23 cellular contexts compared by ENCODE assay signal in the genomic region with DNA sequence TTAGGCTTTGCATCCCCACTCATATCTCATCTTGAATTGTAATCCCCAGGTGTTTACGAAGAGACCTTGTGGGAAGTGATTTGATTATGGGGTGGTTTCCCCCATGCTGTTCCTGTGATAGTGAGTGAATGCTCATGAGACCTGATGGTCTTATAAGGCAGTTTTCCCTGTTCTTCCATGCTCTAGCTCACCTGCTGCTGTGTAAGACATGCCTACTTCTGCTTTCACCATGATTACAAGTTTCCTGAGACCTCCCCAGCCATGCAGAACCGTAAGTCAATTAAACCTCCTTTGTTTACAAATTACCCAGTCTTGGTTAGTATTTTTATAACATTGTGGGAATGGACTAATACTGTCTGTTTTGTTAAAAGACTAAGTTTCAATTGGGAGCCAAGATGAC. TPM values are rescaled to one million over a fixed set of nuclear protein-coding genes. Genes with fewer than 3 reads are reported as not detected.
A peak's percentile ranks its signal among the peaks of the same experiment; 100 is the strongest.
DNase-seq lines count a peak whose midpoint lies in the region; ATAC-seq, FAIRE-seq and TF ChIP-seq lines count a peak whose summit lies in the region.
"Had no signal": no experiment of that assay in that cellular context is flagged by ENCODE, and none has a peak within 500 bp of the region (broad histone marks: within the 10 kb centered on the region; RNA-seq: fewer than 3 reads in every experiment).

No MANE protein-coding gene starts in this region.

- ATAC-seq in GM18511 (IDR thresholded peaks at IDR 0.05; ENCODE audit: unreplicated experiment) (peak; percentile 59), GM21526 (IDR thresholded peaks at IDR 0.05; ENCODE audit: low FRiP score, unreplicated experiment) (peak; percentile 63), HG03108 (IDR thresholded peaks at IDR 0.05; ENCODE audit: unreplicated experiment) (peak; percentile 78), GM12878 (peak; percentile 92)
- no peak for ATAC-seq in activated naive CD8-positive, alpha-beta T cell treated with anti-CD3 and anti-CD28 coated beads, Interleukin-2, amount 50 U/mL, for 24 hours
- ATAC-seq: activated naive CD4-positive, alpha-beta T cell treated with anti-CD3 and anti-CD28 coated beads, Interleukin-2, amount 50 U/mL, for 72 hours; naive thymus-derived CD8-positive, alpha-beta T cell had no signal

- TF ChIP-seq POLR2A in GM12878 (IDR thresholded peaks at IDR 0.05; ENCODE audit: low read depth, low read length) = no peak

- H3K79me2 ChIP-seq in GM12878 (ENCODE audit: control insufficient read depth, insufficient read depth, low read length) = no peaks in the 10 kb centered on the region
- H3K79me2 ChIP-seq: parathyroid adenoma had no signal

- in situ Hi-C loops in GM12878 (cut with MboI) = no loop called here

- no TSS peak for BruUV-seq in GM12878 (replicated peaks; lab: Mats Ljungman, UMichigan)

- TF ChIP-seq CTCF in GM12878 (IDR thresholded peaks at IDR 0.05 in 2 of 3, conservative IDR thresholded peaks at IDR 0.05 in 1 of 3; ENCODE audit: control insufficient read depth in 2 of 3, extremely low read depth in 1 of 3, insufficient read depth in 1 of 3, low read depth in 3 of 3, low read length in 3 of 3) (no peak), endothelial cell (IDR thresholded peaks at IDR 0.05; ENCODE audit: unreplicated experiment) (no peak), coronary artery (IDR thresholded peaks at IDR 0.05) (no peak)

- H3K9ac ChIP-seq in GM12878 (ENCODE audit: control insufficient read depth, insufficient read depth, low read length) = no peak overlapping the region; the same call in 1 of the 2 replicates
- H3K9ac ChIP-seq: parathyroid adenoma had no signal

- H3K27me3 ChIP-seq in GM12878 (replicated peaks in 1 of 2; ENCODE audit: control insufficient read depth in 2 of 2, insufficient read depth in 2 of 2, low read length in 1 of 2) = no peaks in the 10 kb centered on the region
- H3K27me3 ChIP-seq: sigmoid colon had no signal

- no peak for TF ChIP-seq RAD21 in GM12878 (IDR thresholded peaks at IDR 0.05; ENCODE audit: insufficient read depth, low read depth, low read length)

- no peak overlapping the region for H3K4me3 Mint-ChIP-seq in activated naive CD8-positive, alpha-beta T cell treated with anti-CD3 and anti-CD28 coated beads, Interleukin-2, amount 50 U/mL, for 24 hours
- H3K4me3 Mint-ChIP-seq in endothelial cell (ENCODE audit: unreplicated experiment) = no peak overlapping the region
- H3K4me3 Mint-ChIP-seq: naive thymus-derived CD8-positive, alpha-beta T cell had no signal

- H3K9me3 ChIP-seq in GM12878 (replicated peaks; ENCODE audit: control insufficient read depth, insufficient read depth, low read length) = no peaks in the 10 kb centered on the region
- H3K9me3 ChIP-seq: sigmoid colon had no signal

- no peaks in the 10 kb centered on the region for H4K20me1 ChIP-seq in GM12878 (ENCODE audit: control insufficient read depth, insufficient read depth)

- no peak overlapping the region; the same call in 1 of the 2 replicates for H2AFZ ChIP-seq in GM12878 (ENCODE audit: control insufficient read depth, low read depth, low read length)
- H2AFZ ChIP-seq: parathyroid adenoma had no signal

- H3K27ac ChIP-seq in GM12878 (ENCODE audit: control insufficient read depth, insufficient read depth) (peak overlapping the region; percentile 55), coronary artery (no peak overlapping the region)
- H3K27ac ChIP-seq: parathyroid adenoma, sigmoid colon had no signal

- H3K36me3 Mint-ChIP-seq in activated naive CD8-positive, alpha-beta T cell treated with anti-CD3 and anti-CD28 coated beads, Interleukin-2, amount 50 U/mL, for 24 hours (ENCODE audit: low read depth) = no peaks in the 10 kb centered on the region
- H3K36me3 Mint-ChIP-seq in endothelial cell (ENCODE audit: low read depth, unreplicated experiment) = no peaks in the 10 kb centered on the region
- H3K36me3 Mint-ChIP-seq: activated naive CD4-positive, alpha-beta T cell treated with anti-CD3 and anti-CD28 coated beads, Interleukin-2, amount 50 U/mL, for 72 hours had no signal

- H3K4me1 Mint-ChIP-seq in activated naive CD8-positive, alpha-beta T cell treated with anti-CD3 and anti-CD28 coated beads, Interleukin-2, amount 50 U/mL, for 24 hours = no peaks in the 10 kb centered on the region
- no peaks in the 10 kb centered on the region for H3K4me1 Mint-ChIP-seq in endothelial cell (ENCODE audit: unreplicated experiment)

- WGBS in GM12878 (ENCODE audit: insufficient coverage, insufficient replicate concordance, low lambda C conversion rate, missing lambda C conversion rate) = 3% methylated on average over 2 of the region's 2 CpGs

- RAD21 ChIA-PET in GM12878 (lab: Charles Lee; ENCODE audit: unreplicated experiment) = no interaction called here

- no peaks in the 10 kb centered on the region for H3K36me3 ChIP-seq in GM12878 (ENCODE audit: control insufficient read depth in 2 of 2, insufficient read depth in 2 of 2, low read length in 1 of 2)
- H3K36me3 ChIP-seq: sigmoid colon had no signal

- intact Hi-C loops in GM12878 (cut with micrococcal nuclease; ENCODE audit: unreplicated experiment) = no loop called here

- CTCF ChIA-PET in GM12878 (lab: Yijun Ruan, JAX) = no interaction called here

- FAIRE-seq in GM12878 (lab: Jason Lieb, UNC) = peak; percentile 47
- FAIRE-seq: H1, keratinocyte had no signal

- peak in 1 of 2 experiments; percentile 36; a peak in 1 of 4 replicates for TF ChIP-seq EP300 in GM12878 (IDR thresholded peaks at IDR 0.05; ENCODE audit: borderline replicate concordance in 1 of 2, control insufficient read depth in 1 of 2, low read depth in 2 of 2, low read length in 2 of 2)

- peaks cover 3% of the 10 kb centered on the region; the same call in 1 of the 2 replicates for H3K4me1 ChIP-seq in GM12878 (ENCODE audit: control insufficient read depth, insufficient read depth, low read length)
- H3K4me1 ChIP-seq: parathyroid adenoma, sigmoid colon had no signal

- peak overlapping the region; percentile 54; the same call in 1 of the 2 replicates for H3K4me2 ChIP-seq in GM12878 (ENCODE audit: control insufficient read depth, insufficient read depth)

- POLR2A ChIA-PET in GM12878 (lab: Charles Lee) = no interaction called here

- DNase-seq in GM12878 (ENCODE audit: low read depth, low spot score) (peak; percentile 73), UCSD-AML1 (lab: John Stamatoyannopoulos, UW; ENCODE audit: unreplicated experiment) (no peak), endothelial cell (ENCODE audit: low spot score) (no peak), coronary artery (ENCODE audit: low spot score) (no peak)
- no peak for DNase-seq in activated naive CD8-positive, alpha-beta T cell treated with anti-CD3 and anti-CD28 coated beads, Interleukin-2, amount 50 U/mL, for 24 hours
- DNase-seq: ACHN; activated CD4-positive, alpha-beta T cell treated with anti-CD3 and anti-CD28 coated beads, Interleukin-2, amount 50 U/mL, for 1 hour; activated T-cell treated with anti-CD3 and anti-CD28 coated beads for 4 hours; DMS 273 treated with DMSO at 0.1 percent for 48 hours; IMR-90; mammary epithelial cell; naive thymus-derived CD8-positive, alpha-beta T cell; NCI-H1694 treated with DMSO at 0.1 percent for 48 hours; NCI-H446; NK-92 treated with Interleukin-12 subunit alpha and Interleukin-12 subunit beta, amount 100 ng/mL, for 24 hours; sigmoid colon had no signal

- H3K27me3 Mint-ChIP-seq in activated naive CD8-positive, alpha-beta T cell treated with anti-CD3 and anti-CD28 coated beads, Interleukin-2, amount 50 U/mL, for 24 hours = no peaks in the 10 kb centered on the region
- H3K27me3 Mint-ChIP-seq in endothelial cell (ENCODE audit: unreplicated experiment) = no peaks in the 10 kb centered on the region

- no peaks in the 10 kb centered on the region for H3K9me3 Mint-ChIP-seq in activated naive CD8-positive, alpha-beta T cell treated with anti-CD3 and anti-CD28 coated beads, Interleukin-2, amount 50 U/mL, for 24 hours
- no peaks in the 10 kb centered on the region for H3K9me3 Mint-ChIP-seq in endothelial cell (ENCODE audit: unreplicated experiment)
- H3K9me3 Mint-ChIP-seq: activated naive CD4-positive, alpha-beta T cell treated with anti-CD3 and anti-CD28 coated beads, Interleukin-2, amount 50 U/mL, for 72 hours had no signal

- no peak overlapping the region for H3K27ac Mint-ChIP-seq in activated naive CD8-positive, alpha-beta T cell treated with anti-CD3 and anti-CD28 coated beads, Interleukin-2, amount 50 U/mL, for 24 hours
- H3K27ac Mint-ChIP-seq in endothelial cell (ENCODE audit: unreplicated experiment) = no peak overlapping the region
- H3K27ac Mint-ChIP-seq: activated naive CD4-positive, alpha-beta T cell treated with anti-CD3 and anti-CD28 coated beads, Interleukin-2, amount 50 U/mL, for 72 hours; naive thymus-derived CD8-positive, alpha-beta T cell had no signal

- no peak overlapping the region; the same call in 1 of the 2 replicates for H3K4me3 ChIP-seq in GM12878
- H3K4me3 ChIP-seq in coronary artery = no peak overlapping the region
- H3K4me3 ChIP-seq: sigmoid colon had no signal

- SMC1A ChIA-PET in GM12878 (lab: Charles Lee; ENCODE audit: uncharacterized antibody, unreplicated experiment) = interaction anchor here (1.1 to 1.4 kb wide), 2 partner anchors 52 to 256 kb away, joined by 3 to 5 read pairs; no protein-coding TSS in a partner anchor

TF ChIP-seq in GM12878, 131 proteins besides CTCF, POLR2A, EP300 and RAD21 (continues in another document):
- TF ChIP-seq BCL11A (IDR thresholded peaks at IDR 0.05; ENCODE audit: low read depth, low read length) (peak; percentile 63), TBL1XR1 (IDR thresholded peaks at IDR 0.05; ENCODE audit: low read depth, low read length) (no peak)

RNA-seq across cellular contexts. Expression of gene ZNF92, which starts 35.3 kb away (rescaled TPM):
- 31.6 and 36.1 TPM in 2 replicates for total RNA-seq in GM12878 (2013; cell fraction: nucleolus; rRNA removed)
- total RNA-seq in GM12878 (2014; rRNA removed) (14.7 and 17.7 TPM in 2 replicates), GM12878 (2014; rRNA removed; fragmentation: Illumina TruSeq; extraction: Trizol) (26.9 and 27.6 TPM in 2 replicates), GM12878 (2021) (13.4 and 13.8 TPM in 2 replicates), endothelial cell (ENCODE audit: unreplicated experiment) (25.3 TPM)
- polyA plus RNA-seq in GM12878 (2011; ENCODE audit: low read depth) = 5.4 TPM
- polyA plus RNA-seq in GM12878 (2011; rRNA removed) (13.2 and 26.7 TPM in 2 replicates), GM12878 (2014; fragmentation: Illumina TruSeq; extraction: Trizol) (17.3 and 22.5 TPM in 2 replicates), GM12878 (2014; fragmentation: Nextera tagmentation; extraction: Ambion mirVana) (1 to 10 TPM; 6.7 to 7.2 TPM), GM12878 (2014; rRNA removed) (7.8 and 8.4 TPM in 2 replicates), GM12878 (2016; fragmentation: Nextera tagmentation; extraction: Ambion mirVana) (10 to 100 TPM; 17.7 to 19.4 TPM)
- polyA plus RNA-seq in GM12878 (2011; cell fraction: cytosol; rRNA removed) = 2.9 and 3.5 TPM in 2 replicates
- polyA plus RNA-seq in GM12878 (2011; cell fraction: nucleus; rRNA removed) = 10.6 and 12.4 TPM in 2 replicates
- polyA plus RNA-seq in GM12878 (2012) = 9.3 and 11.5 TPM in 2 replicates
- polyA minus RNA-seq in GM12878 (2011; rRNA and poly(A)+ RNA removed) = 8.6 and 9.8 TPM in 2 replicates
- 5.6 and 7.2 TPM in 2 replicates for polyA minus RNA-seq in GM12878 (2011; cell fraction: cytosol; rRNA and poly(A)+ RNA removed)
- polyA minus RNA-seq in GM12878 (2011; cell fraction: nucleus; rRNA and poly(A)+ RNA removed) = 8.6 and 9.6 TPM in 2 replicates
